Comparison of ENCODE assay signal across 11 cellular contexts in genomic region chr9:72154468-72155281, GRCh38. TPM values are rescaled to one million over a fixed set of nuclear protein-coding genes. Genes with fewer than 3 reads are reported as not detected.
DNase-seq lines count a peak whose midpoint lies in the region; ATAC-seq and TF ChIP-seq lines count a peak whose summit lies in the region.
"Had no signal": no experiment of that assay in that cellular context is flagged by ENCODE, and none has a peak within 500 bp of the region (broad histone marks: within the 10 kb centered on the region; RNA-seq: fewer than 3 reads in every experiment).

No MANE protein-coding gene starts in this region.

- peaks cover 12% of the 10 kb centered on the region for H3K4me1 Mint-ChIP-seq in memory B cell
- H3K4me1 Mint-ChIP-seq in activated T-helper 17 cell treated with anti-CD3 and anti-CD28 coated beads, Interleukin-2, amount 50 U/mL, for 72 hours: no peaks in the 10 kb centered on the region

- no peak overlapping the region for H3K27ac ChIP-seq in sigmoid colon
- H3K27ac ChIP-seq: cardiac muscle cell had no signal

- peak; percentile 93 for ATAC-seq in GM18870 (IDR thresholded peaks at IDR 0.05; ENCODE audit: unreplicated experiment)
- peak; percentile 88 for ATAC-seq in HG02610 (IDR thresholded peaks at IDR 0.05; ENCODE audit: unreplicated experiment)
- peak; percentile 74 for ATAC-seq in memory B cell (ENCODE audit: low read depth)
- ATAC-seq in activated T-helper 17 cell treated with anti-CD3 and anti-CD28 coated beads, Interleukin-2, amount 50 U/mL, for 72 hours (replicated peaks): no peak

- H3K27ac Mint-ChIP-seq in memory B cell: peak overlapping the region; percentile 28
- no peak overlapping the region for H3K27ac Mint-ChIP-seq in activated T-helper 17 cell treated with anti-CD3 and anti-CD28 coated beads, Interleukin-2, amount 50 U/mL, for 72 hours

- H3K9me3 Mint-ChIP-seq in memory B cell: peaks cover 12% of the 10 kb centered on the region
- H3K9me3 Mint-ChIP-seq in activated T-helper 17 cell treated with anti-CD3 and anti-CD28 coated beads, Interleukin-2, amount 50 U/mL, for 72 hours: peaks cover 3% of the 10 kb centered on the region

- peaks cover 0 to 15% (median 1%) of the 10 kb centered on the region in 3 donors for H3K27me3 ChIP-seq in sigmoid colon

- H3K9me3 ChIP-seq in sigmoid colon: no peaks in the 10 kb centered on the region

- peaks cover 3% of the 10 kb centered on the region for H3K27me3 Mint-ChIP-seq in memory B cell
- H3K27me3 Mint-ChIP-seq in activated T-helper 17 cell treated with anti-CD3 and anti-CD28 coated beads, Interleukin-2, amount 50 U/mL, for 72 hours: peaks cover 15% of the 10 kb centered on the region

- no peak for TF ChIP-seq POLR2A in sigmoid colon (IDR thresholded peaks at IDR 0.05)

- H3K36me3 Mint-ChIP-seq in memory B cell: peaks cover 2% of the 10 kb centered on the region
- no peaks in the 10 kb centered on the region for H3K36me3 Mint-ChIP-seq in activated T-helper 17 cell treated with anti-CD3 and anti-CD28 coated beads, Interleukin-2, amount 50 U/mL, for 72 hours (ENCODE audit: low read depth)

- intact Hi-C loops in sigmoid colon (cut with DNase I): no loop called here

- H3K4me1 ChIP-seq in sigmoid colon: peaks cover 0 to 1% (median under 1%) of the 10 kb centered on the region in 4 donors

- H3K36me3 ChIP-seq in sigmoid colon: no peaks in the 10 kb centered on the region
- H3K36me3 ChIP-seq: cardiac muscle cell had no signal

- no peak for TF ChIP-seq CTCF in sigmoid colon (IDR thresholded peaks at IDR 0.05)

- no peak overlapping the region for H3K4me3 ChIP-seq in sigmoid colon
- H3K4me3 ChIP-seq: cardiac muscle cell had no signal

- WGBS in sigmoid colon, 2 donors: 37 to 56% methylated on average over 9 of the region's 9 CpGs

- no peak for TF ChIP-seq EP300 in sigmoid colon (IDR thresholded peaks at IDR 0.05)

- H3K4me3 Mint-ChIP-seq in memory B cell: no peak overlapping the region
- no peak overlapping the region for H3K4me3 Mint-ChIP-seq in activated T-helper 17 cell treated with anti-CD3 and anti-CD28 coated beads, Interleukin-2, amount 50 U/mL, for 72 hours

- peak; percentile 89 for DNase-seq in HT-29 (ENCODE audit: low spot score)
- DNase-seq in memory B cell (ENCODE audit: low spot score in 2 of 2): no peak
- DNase-seq in foreskin melanocyte: no peak
- DNase-seq in AG08396 (ENCODE audit: low spot score): no peak
- no peak for DNase-seq in sigmoid colon
- DNase-seq: activated CD4-positive, CD25-positive, alpha-beta regulatory T cell; NCI-H187 had no signal

RNA-seq across cellular contexts. Expression of gene GDA, which starts 5.4 kb away (rescaled TPM):
- total RNA-seq in HT-29 (2014; rRNA removed; shearing (Covaris generic)): 34.1 and 45.4 TPM in 2 replicates
- under 1 TPM in 2 of 4 donors, not detected in 2; under 0.01 to 0.27 TPM for total RNA-seq in sigmoid colon
- 10 to 100 TPM; 16.0 to 63.1 (median 22.8) TPM for polyA plus RNA-seq in sigmoid colon
- total RNA-seq in activated T-helper 17 cell treated with anti-CD3 and anti-CD28 coated beads, Interleukin-2, amount 50 U/mL, for 72 hours: not detected

Comparison
In these comparisons a context has a peak if more than half of its experiments do, and no peak if none do; other contexts are left out.
1. RNA of gene GDA, which starts 5.4 kb away (total RNA-seq): 34.1 to 45.4 TPM in HT-29; under 0.01 to 0.27 TPM in sigmoid colon and not detected in activated T-helper 17 cell treated with anti-CD3 and anti-CD28 coated beads, Interleukin-2, amount 50 U/mL, for 72 hours; every median in the first group is over 10 times any median in the second.